28 cellular contexts compared by ENCODE assay signal in genomic region chr4:12123709-12124108, GRCh38.
DNase-seq lines count a peak whose midpoint lies in the region; ATAC-seq and TF ChIP-seq lines count a peak whose summit lies in the region.
"Had no signal": no experiment of that assay in that cellular context is flagged by ENCODE, and none has a peak within 500 bp of the region (broad histone marks: within the 10 kb centered on the region; RNA-seq: fewer than 3 reads in every experiment).

No MANE protein-coding gene starts in this region.

- no peaks in the 10 kb centered on the region for H3K9me3 ChIP-seq in spleen
- H3K9me3 ChIP-seq: body of pancreas had no signal

- H3K4me1 ChIP-seq in spleen: no peaks in the 10 kb centered on the region
- H3K4me1 ChIP-seq: body of pancreas, parathyroid adenoma had no signal

- in situ Hi-C loops in KBM-7 (cut with MboI; ENCODE audit: low pct_unique_long_range_greater_than_20kb, low sequenced_read_pairs): no loop called here

- no peaks in the 10 kb centered on the region for H3K27me3 ChIP-seq in spleen (replicated peaks in 1 of 7)
- H3K27me3 ChIP-seq: body of pancreas had no signal

- no peak for ATAC-seq in GM21423 (IDR thresholded peaks at IDR 0.05; ENCODE audit: unreplicated experiment)
- ATAC-seq: activated T-cell treated with anti-CD3 and anti-CD28 coated beads, Interleukin-2, amount 50 U/mL, for 72 hours; body of pancreas; Right ventricle myocardium inferior; stimulated activated memory B cell treated with anti-CD40 and anti-IgM and Interleukin-4, amounts not matched to agents 10 μg/mL and 1 μg/mL and 100 μg/mL, for 72 hours had no signal

- peak overlapping the region in 1 of 8 donors; percentile 34 for H3K4me3 ChIP-seq in spleen
- H3K4me3 ChIP-seq: body of pancreas, lung had no signal

- peak; percentile 16 for DNase-seq in KG1 (lab: John Stamatoyannopoulos, UW)
- DNase-seq in NOMO-1 treated with dmso at 0.1 percent for 144 hours (lab: John Stamatoyannopoulos, UW; ENCODE audit: unreplicated experiment): peak; percentile 56
- DNase-seq in globus pallidus (ENCODE audit: low spot score): peak; percentile 19
- DNase-seq in spleen: no peak
- DNase-seq in NCI-H2227 (lab: John Stamatoyannopoulos, UW; ENCODE audit: unreplicated experiment): no peak
- DNase-seq in KBM-7: no peak
- DNase-seq: activated B cell treated with CpG ODN at 0.5 μM for 24 hours; activated naive CD4-positive, alpha-beta T cell treated with Interleukin-2 at 50 U/mL for 16 hours; activated T-cell treated with anti-CD3 and anti-CD28 coated beads, Interleukin-2, amount 50 U/mL, for 72 hours; CD4-positive, CD25-positive, alpha-beta regulatory T cell; GOT3; kidney; NCI-H2081; NCI-H345; NCI-H748 treated with DMSO at 0.1 percent for 48 hours; right cardiac atrium; stimulated activated CD4-positive, alpha-beta T cell treated with anti-CD3 and anti-CD28 coated beads, Interleukin-12 subunit alpha, Interleukin-12 subunit beta, amount 100 ng/mL, for 4 hours; stimulated activated CD4-positive, alpha-beta T cell treated with anti-CD3 and anti-CD28 coated beads, Interleukin-4, amount 100 ng/mL, for 4 hours; substantia nigra; SW 1271; T-helper 9 cell had no signal

- no peaks in the 10 kb centered on the region for H3K36me3 ChIP-seq in spleen

- TF ChIP-seq POLR2A in spleen (IDR thresholded peaks at IDR 0.05): no peak

- intact Hi-C loops in spleen (cut with DNase I; ENCODE audit: low total_unique reads): no loop called here

- TF ChIP-seq CTCF in spleen (IDR thresholded peaks at IDR 0.05 in 8 of 11, conservative IDR thresholded peaks at IDR 0.05 in 3 of 11): no peak

- peak overlapping the region in 5 of 8 donors; percentile 17 to 68 (median 49) for H3K27ac ChIP-seq in spleen
- H3K27ac ChIP-seq: body of pancreas, epithelial cell of prostate, parathyroid adenoma had no signal

Comparison
In these comparisons a context has a peak if more than half of its experiments do, and no peak if none do; other contexts are left out.
1. DNase-seq: peak in KG1 (single experiment), NOMO-1 treated with dmso at 0.1 percent for 144 hours (single experiment) and globus pallidus (single experiment); none in spleen (single experiment), NCI-H2227 (single experiment) and KBM-7 (single experiment).